Comparison of ENCODE assay signal across 8 cellular contexts in the genomic region with DNA sequence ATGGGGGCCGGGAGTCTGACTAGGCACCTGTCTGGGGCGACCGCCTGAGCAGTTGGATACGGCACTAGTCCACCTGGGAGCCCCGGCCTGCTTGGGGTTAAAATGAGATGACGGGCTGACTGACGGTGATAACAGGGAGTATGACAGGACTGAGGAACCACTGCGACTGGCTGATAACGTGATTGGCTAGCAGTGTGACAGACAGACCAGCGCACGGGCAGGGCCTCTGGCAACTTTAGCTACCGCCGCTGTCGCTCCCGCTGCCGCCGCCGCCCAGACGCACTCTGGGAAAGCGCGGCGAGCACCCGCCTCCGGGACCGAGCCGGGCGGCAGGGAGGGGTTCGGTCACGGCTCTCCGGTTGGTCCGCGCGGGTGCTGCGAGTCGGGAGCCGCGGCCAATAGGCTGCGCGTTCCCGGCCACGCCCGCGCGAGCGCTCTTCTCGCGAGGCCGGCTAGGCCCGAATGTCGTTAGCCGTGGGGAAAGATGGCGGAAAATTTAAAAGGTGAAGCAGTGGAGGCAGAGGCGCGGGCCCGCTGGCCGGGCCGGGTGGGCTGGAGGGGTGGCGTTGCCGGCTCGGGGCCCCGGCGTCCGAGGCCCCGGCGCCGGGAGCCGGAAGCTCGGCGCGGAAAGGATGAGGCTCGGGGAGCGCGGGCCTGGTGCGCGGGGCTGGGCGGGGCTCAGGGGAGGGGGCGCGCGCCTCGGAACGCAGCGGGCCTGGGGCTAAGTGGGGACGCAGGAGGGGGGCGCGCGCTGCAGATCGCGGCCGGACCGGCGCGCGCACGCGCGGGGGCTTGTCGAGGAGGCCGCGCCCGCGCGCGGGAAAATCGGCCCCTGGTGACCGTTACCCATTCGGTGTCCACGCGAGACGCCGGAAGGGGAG. TPM values are rescaled to one million over a fixed set of nuclear protein-coding genes. Genes with fewer than 3 reads are reported as not detected.
DNase-seq lines count a peak whose midpoint lies in the region; ATAC-seq and TF ChIP-seq lines count a peak whose summit lies in the region.

SUV39H1 (plus strand) TSS at position 434 of the 881 bp plus-strand sequence; CDS start at position 485, 51 bp downstream.

- H3K9me3 Mint-ChIP-seq in CD4-positive, alpha-beta memory T cell: no peaks in the 10 kb centered on the region

- 20% methylated on average over 9 of the region's 110 CpGs for WGBS in right lobe of liver (ENCODE audit: insufficient coverage, low coverage, low lambda C conversion rate, missing lambda C conversion rate)

- peak within 1 kb of the TSS; percentile 95 to 98 (median 97) for H3K27ac Mint-ChIP-seq in CD4-positive, alpha-beta memory T cell

- peaks cover 8 to 24% of the 10 kb centered on the region in 2 donors for H3K36me3 Mint-ChIP-seq in CD4-positive, alpha-beta memory T cell

- peaks cover 9 to 28% (median 19%) of the 10 kb centered on the region in 4 donors for H3K4me1 Mint-ChIP-seq in CD4-positive, alpha-beta memory T cell

- TF ChIP-seq CTCF in right lobe of liver (IDR thresholded peaks at IDR 0.05): no peak

- H3K36me3 ChIP-seq in CD4-positive, alpha-beta memory T cell (ENCODE audit: insufficient read depth, low read length): peaks cover 20% of the 10 kb centered on the region
- H3K36me3 ChIP-seq in right lobe of liver: no peaks in the 10 kb centered on the region

- H3K9me3 ChIP-seq in CD4-positive, alpha-beta memory T cell (ENCODE audit: control insufficient read depth in 1 of 2, low read length in 2 of 2): no peaks in the 10 kb centered on the region
- no peaks in the 10 kb centered on the region for H3K9me3 ChIP-seq in right lobe of liver

- intact Hi-C loops in CD4-positive, alpha-beta memory T cell (cut with micrococcal nuclease): loop anchor here (1.0 to 2.0 kb wide), 4 partner anchors 16 to 105 kb away; no protein-coding TSS in a partner anchor
- intact Hi-C loops in right lobe of liver (cut with DNase I): no loop called here

- H3K4me1 ChIP-seq in CD4-positive, alpha-beta memory T cell (ENCODE audit: insufficient read depth, low read length): peaks cover 20% of the 10 kb centered on the region
- no peaks in the 10 kb centered on the region for H3K4me1 ChIP-seq in right lobe of liver

- DNase-seq in CD4-positive, alpha-beta memory T cell: peak; percentile 86 to 91 (median 89)
- DNase-seq in NCI-H82 (lab: John Stamatoyannopoulos, UW): peak; percentile 94
- peak; percentile 68 to 74 for DNase-seq in activated CD4-positive, alpha-beta T cell treated with anti-CD3 and anti-CD28 coated beads, Interleukin-2, amount 50 U/mL, for 4 hours
- peak; percentile 89 for DNase-seq in dermis blood vessel endothelial cell
- DNase-seq in right lobe of liver: peak; percentile 91 to 94 (median 91)
- peak; percentile 84 for DNase-seq in stimulated activated CD4-positive, alpha-beta T cell treated with anti-CD3 and anti-CD28 coated beads, Interleukin-4, amount 100 ng/mL, for 24 hours

- peak; percentile 89 for ATAC-seq in GM19455 (IDR thresholded peaks at IDR 0.05; ENCODE audit: unreplicated experiment)
- peak; percentile 65 for ATAC-seq in HG03575 (IDR thresholded peaks at IDR 0.05; ENCODE audit: extremely low read depth, insufficient number of reproducible peaks, low FRiP score, unreplicated experiment)
- peak; percentile 96 to 97 (median 97) for ATAC-seq in right lobe of liver

- POLR2A ChIA-PET in CD4-positive, alpha-beta memory T cell (lab: Charles Lee; ENCODE audit: partially characterized antibody): interaction anchor here (0.6 to 3.9 kb wide), 14 partner anchors 9 to 220 kb away, joined by 3 to 48 read pairs (median 4); partner anchors contain the start of genes HDAC6, SLC35A2 and WAS

- TF ChIP-seq POLR2A in right lobe of liver (IDR thresholded peaks at IDR 0.05): peak; percentile 90

- H3K27me3 ChIP-seq in CD4-positive, alpha-beta memory T cell (ENCODE audit: insufficient read depth, low read length): no peaks in the 10 kb centered on the region
- no peaks in the 10 kb centered on the region for H3K27me3 ChIP-seq in right lobe of liver

- CTCF ChIA-PET in CD4-positive, alpha-beta memory T cell (lab: Charles Lee; ENCODE audit: partially characterized antibody): no interaction called here

- peak within 1 kb of the TSS; percentile 78 for H3K27ac ChIP-seq in CD4-positive, alpha-beta memory T cell (ENCODE audit: low read depth, low read length)
- H3K27ac ChIP-seq in right lobe of liver: peak within 1 kb of the TSS; percentile 74 to 85 (median 79)

- peak within 1 kb of the TSS; percentile 48 to 74 for H3K4me3 ChIP-seq in CD4-positive, alpha-beta memory T cell (ENCODE audit: low read length in 2 of 2)
- H3K4me3 ChIP-seq in right lobe of liver: peak within 1 kb of the TSS; percentile 42 to 61 (median 52)

- H3K4me3 Mint-ChIP-seq in CD4-positive, alpha-beta memory T cell: peak within 1 kb of the TSS; percentile 88 to 98 (median 90)

- H3K27me3 Mint-ChIP-seq in CD4-positive, alpha-beta memory T cell: no peaks in the 10 kb centered on the region

RNA-seq across cellular contexts. Expression of gene SUV39H1, which starts in this region (rescaled TPM):
- 10 to 100 TPM in 1 of 2 experiments, 1 to 10 TPM in 1; 8.7 to 10.2 TPM for total RNA-seq in CD4-positive, alpha-beta memory T cell
- 10 to 100 TPM; 12.4 to 15.6 TPM for polyA plus RNA-seq in CD4-positive, alpha-beta memory T cell
- 4.3 and 9.8 TPM in 2 replicates for total RNA-seq in dermis blood vessel endothelial cell
- 10 to 100 TPM in 1 of 6 experiments, 1 to 10 TPM in 5; 2.2 to 10.8 (median 3.5) TPM for total RNA-seq in right lobe of liver

Comparison
In these comparisons a context has a peak if more than half of its experiments do, and no peak if none do; other contexts are left out.
1. Peak in every context shown above with its lines: DNase-seq, ATAC-seq, H3K4me3 ChIP-seq and H3K27ac ChIP-seq.